Comparison of ENCODE assay signal across 15 cellular contexts in genomic region chr2:148936857-148937450, GRCh38.
DNase-seq lines count a peak whose midpoint lies in the region; ATAC-seq, FAIRE-seq and TF ChIP-seq lines count a peak whose summit lies in the region.
"Had no signal": no experiment of that assay in that cellular context is flagged by ENCODE, and none has a peak within 500 bp of the region (broad histone marks: within the 10 kb centered on the region; RNA-seq: fewer than 3 reads in every experiment).

No MANE protein-coding gene starts in this region.

- TF ChIP-seq EP300 in HepG2 (IDR thresholded peaks at IDR 0.05; ENCODE audit: low read depth in 2 of 2, low read length in 2 of 2), result no peak
- TF ChIP-seq EP300 in HepG2 (CRISPR knock-in tag; IDR thresholded peaks at IDR 0.05; ENCODE audit: borderline replicate concordance), result no peak

- no peak overlapping the region for H3K27ac Mint-ChIP-seq in activated CD4-positive, alpha-beta T cell treated with anti-CD3 and anti-CD28 coated beads, Interleukin-2, amount 10 ng/mL, durations not matched to agents 7 days and 5 days
- H3K27ac Mint-ChIP-seq in activated T-helper 2 cell treated with anti-CD3 and anti-CD28 coated beads, Interferon-gamma antibody, Interleukin-2, Interleukin-4, amounts not matched to agents 10 μg/mL and 5 μg/mL and 100 μg/mL, durations not matched to agents 14 hours and 24 hours and 36 hours, result no peak overlapping the region

- DNase-seq in HepG2 (ENCODE audit: low spot score) (no peak), right lobe of liver (no peak), epithelial cell of esophagus (ENCODE audit: low read depth) (peak; percentile 13), SK-N-DZ (ENCODE audit: low spot score) (no peak)
- no peak for DNase-seq in activated CD4-positive, alpha-beta T cell treated with anti-CD3 and anti-CD28 coated beads, Interleukin-2, amount 10 ng/mL, durations not matched to agents 7 days and 5 days
- DNase-seq in activated T-helper 2 cell treated with anti-CD3 and anti-CD28 coated beads, Interferon-gamma antibody, Interleukin-2, Interleukin-4, amounts not matched to agents 10 μg/mL and 5 μg/mL and 100 μg/mL, durations not matched to agents 14 hours and 24 hours and 36 hours (ENCODE audit: low spot score), result no peak
- DNase-seq: activated naive CD4-positive, alpha-beta T cell treated with anti-CD3 and anti-CD28 coated beads, Interleukin-2, amount 50 U/mL, for 16 hours; GM23248; kidney glomerular epithelial cell; NCI-H1930; psoas muscle had no signal

- H2AFZ ChIP-seq in HepG2 (ENCODE audit: low read length), result no peak overlapping the region
- H2AFZ ChIP-seq in OCI-LY1 (ENCODE audit: low read length), result no peak overlapping the region
- H2AFZ ChIP-seq: GM23248 had no signal

- TF ChIP-seq CTCF in HepG2 (CRISPR knock-in tag; IDR thresholded peaks at IDR 0.05) (no peak; the same call in 1 of the 2 replicates), right lobe of liver (IDR thresholded peaks at IDR 0.05) (no peak), OCI-LY1 (IDR thresholded peaks at IDR 0.05; ENCODE audit: low read length) (peak; percentile 30; the same call in 1 of the 2 replicates), epithelial cell of esophagus (IDR thresholded peaks at IDR 0.05; ENCODE audit: insufficient read depth, low read depth, low read length, missing control alignments) (no peak)

- no peaks in the 10 kb centered on the region for H3K27me3 Mint-ChIP-seq in activated CD4-positive, alpha-beta T cell treated with anti-CD3 and anti-CD28 coated beads, Interleukin-2, amount 10 ng/mL, durations not matched to agents 7 days and 5 days
- no peaks in the 10 kb centered on the region for H3K27me3 Mint-ChIP-seq in activated T-helper 2 cell treated with anti-CD3 and anti-CD28 coated beads, Interferon-gamma antibody, Interleukin-2, Interleukin-4, amounts not matched to agents 10 μg/mL and 5 μg/mL and 100 μg/mL, durations not matched to agents 14 hours and 24 hours and 36 hours (ENCODE audit: low read depth)

- H3K9me3 ChIP-seq in HepG2 (ENCODE audit: low read length), result no peaks in the 10 kb centered on the region
- no peaks in the 10 kb centered on the region for H3K9me3 ChIP-seq in right lobe of liver
- H3K9me3 ChIP-seq in OCI-LY1 (ENCODE audit: low read length), result no peaks in the 10 kb centered on the region
- H3K9me3 ChIP-seq: psoas muscle, thoracic aorta had no signal

- H3K79me2 ChIP-seq in HepG2 (ENCODE audit: insufficient read depth, low read length) (no peaks in the 10 kb centered on the region), OCI-LY1 (ENCODE audit: insufficient read depth, low read length) (no peaks in the 10 kb centered on the region)

- H3K4me1 ChIP-seq in HepG2 (ENCODE audit: insufficient read depth, low read length), result no peaks in the 10 kb centered on the region
- no peaks in the 10 kb centered on the region for H3K4me1 ChIP-seq in right lobe of liver
- H3K4me1 ChIP-seq in OCI-LY1 (ENCODE audit: insufficient read depth, low read length, severe bottlenecking), result no peaks in the 10 kb centered on the region
- H3K4me1 ChIP-seq: psoas muscle had no signal

- H3K36me3 ChIP-seq in HepG2 (replicated peaks in 1 of 2; ENCODE audit: control insufficient read depth in 1 of 2, insufficient read depth in 2 of 2, low read length in 2 of 2) (no peaks in the 10 kb centered on the region), right lobe of liver (no peaks in the 10 kb centered on the region), OCI-LY1 (ENCODE audit: insufficient read depth, low read length) (no peaks in the 10 kb centered on the region)
- H3K36me3 ChIP-seq: thoracic aorta had no signal

- H3K9me2 ChIP-seq in OCI-LY1 (ENCODE audit: low read depth, low read length), result no peaks in the 10 kb centered on the region

- in situ Hi-C loops in HepG2 (cut with HindIII; ENCODE audit: extremely low pct_ligation_motif_present, low pct_unique_long_range_greater_than_20kb), result no loop called here

- no peak overlapping the region for H3K4me3 Mint-ChIP-seq in activated CD4-positive, alpha-beta T cell treated with anti-CD3 and anti-CD28 coated beads, Interleukin-2, amount 10 ng/mL, durations not matched to agents 7 days and 5 days
- H3K4me3 Mint-ChIP-seq in activated T-helper 2 cell treated with anti-CD3 and anti-CD28 coated beads, Interferon-gamma antibody, Interleukin-2, Interleukin-4, amounts not matched to agents 10 μg/mL and 5 μg/mL and 100 μg/mL, durations not matched to agents 14 hours and 24 hours and 36 hours (ENCODE audit: low read depth), result no peak overlapping the region

- intact Hi-C loops in HepG2 (cut with micrococcal nuclease; ENCODE audit: unreplicated experiment) (loop anchor here (2.0 kb wide), 1 partner anchor 34 kb away; no protein-coding TSS in a partner anchor), right lobe of liver (cut with DNase I) (no loop called here)
- intact Hi-C loops in activated T-helper 2 cell treated with anti-CD3 and anti-CD28 coated beads, Interferon-gamma antibody, Interleukin-2, Interleukin-4, amounts not matched to agents 10 μg/mL and 5 μg/mL and 100 μg/mL, durations not matched to agents 14 hours and 24 hours and 36 hours (cut with micrococcal nuclease), result no loop called here

- H3K9ac ChIP-seq in HepG2 (ENCODE audit: insufficient read depth, low read depth, low read length) (no peak overlapping the region), OCI-LY1 (ENCODE audit: low read length) (no peak overlapping the region)
- H3K9ac ChIP-seq: GM23248 had no signal

- BruUV-seq in HepG2 (replicated peaks; lab: Mats Ljungman, UMichigan), result no TSS peak

- TF ChIP-seq RAD21 in HepG2 (CRISPR knock-in tag; IDR thresholded peaks at IDR 0.05), result no peak

- CTCF ChIA-PET in HepG2 (lab: Yijun Ruan, JAX; ENCODE audit: low intra/inter-chr PET ratio, low total read pairs), result no interaction called here
- CTCF ChIA-PET in activated CD4-positive, alpha-beta T cell treated with anti-CD3 and anti-CD28 coated beads, Interleukin-2, amount 10 ng/mL, durations not matched to agents 7 days and 5 days (lab: Charles Lee), result interaction anchor here (1.3 kb wide), 1 partner anchor 9 kb away, joined by 3 read pairs; no protein-coding TSS in a partner anchor

- no peaks in the 10 kb centered on the region for H3K36me3 Mint-ChIP-seq in activated CD4-positive, alpha-beta T cell treated with anti-CD3 and anti-CD28 coated beads, Interleukin-2, amount 10 ng/mL, durations not matched to agents 7 days and 5 days (ENCODE audit: low read depth)
- H3K36me3 Mint-ChIP-seq in activated T-helper 2 cell treated with anti-CD3 and anti-CD28 coated beads, Interferon-gamma antibody, Interleukin-2, Interleukin-4, amounts not matched to agents 10 μg/mL and 5 μg/mL and 100 μg/mL, durations not matched to agents 14 hours and 24 hours and 36 hours (ENCODE audit: low read depth), result peaks cover 2% of the 10 kb centered on the region

- H3K9me3 Mint-ChIP-seq in activated CD4-positive, alpha-beta T cell treated with anti-CD3 and anti-CD28 coated beads, Interleukin-2, amount 10 ng/mL, durations not matched to agents 7 days and 5 days, result no peaks in the 10 kb centered on the region
- no peaks in the 10 kb centered on the region for H3K9me3 Mint-ChIP-seq in activated T-helper 2 cell treated with anti-CD3 and anti-CD28 coated beads, Interferon-gamma antibody, Interleukin-2, Interleukin-4, amounts not matched to agents 10 μg/mL and 5 μg/mL and 100 μg/mL, durations not matched to agents 14 hours and 24 hours and 36 hours

- H3K4me2 ChIP-seq in HepG2 (ENCODE audit: low read depth, low read length), result no peak overlapping the region
- H3K4me2 ChIP-seq in OCI-LY1 (ENCODE audit: low read length), result no peak overlapping the region

- no peak for FAIRE-seq in HepG2 (lab: Jason Lieb, UNC)
- FAIRE-seq: GM19239 had no signal

- no peak overlapping the region for H3K27ac ChIP-seq in HepG2 (ENCODE audit: extremely low read length, insufficient read depth, low read length)
- no peak overlapping the region for H3K27ac ChIP-seq in right lobe of liver
- no peak overlapping the region for H3K27ac ChIP-seq in OCI-LY1 (ENCODE audit: low read depth, low read length, poor library complexity, severe bottlenecking)
- H3K27ac ChIP-seq: GM23248, psoas muscle, thoracic aorta had no signal

- H3F3A ChIP-seq in OCI-LY1 (ENCODE audit: insufficient read depth, low read length), result no peaks in the 10 kb centered on the region

- 5% methylated on average over 8 of the region's 8 CpGs for WGBS in HepG2 (ENCODE audit: low lambda C conversion rate)
- 63% methylated on average over 8 of the region's 8 CpGs for WGBS in right lobe of liver (ENCODE audit: insufficient coverage, low coverage, low lambda C conversion rate, missing lambda C conversion rate)

- H3K4me3 ChIP-seq in HepG2 (replicated peaks in 1 of 3; ENCODE audit: insufficient read depth in 1 of 3, low read depth in 2 of 3, low read length in 3 of 3) (no peak overlapping the region), right lobe of liver (no peak overlapping the region), OCI-LY1 (ENCODE audit: low read depth, low read length, poor library complexity, severe bottlenecking) (no peak overlapping the region), epithelial cell of esophagus (ENCODE audit: low read length) (no peak overlapping the region)
- H3K4me3 ChIP-seq: GM23248, psoas muscle, thoracic aorta had no signal

- peak; percentile 67 for ATAC-seq in HepG2
- ATAC-seq in right lobe of liver, result no peak
- no peak for ATAC-seq in GM21528 (IDR thresholded peaks at IDR 0.05; ENCODE audit: low FRiP score, unreplicated experiment)
- ATAC-seq: psoas muscle had no signal

- POLR2A ChIA-PET in HepG2 (lab: Yijun Ruan, JAX), result no interaction called here
- POLR2A ChIA-PET in activated CD4-positive, alpha-beta T cell treated with anti-CD3 and anti-CD28 coated beads, Interleukin-2, amount 10 ng/mL, durations not matched to agents 7 days and 5 days (lab: Charles Lee), result no interaction called here

- no peak for TF ChIP-seq POLR2A in HepG2 (IDR thresholded peaks at IDR 0.05; ENCODE audit: insufficient read depth in 1 of 2, low read depth in 2 of 2, low read length in 2 of 2)
- no peak for TF ChIP-seq POLR2A in right lobe of liver (IDR thresholded peaks at IDR 0.05)

- H3K27me3 ChIP-seq in HepG2 (ENCODE audit: control insufficient read depth in 1 of 2, insufficient read depth in 2 of 2, low read length in 2 of 2), result no peaks in the 10 kb centered on the region
- no peaks in the 10 kb centered on the region for H3K27me3 ChIP-seq in right lobe of liver
- H3K27me3 ChIP-seq in OCI-LY1 (ENCODE audit: insufficient read depth, low read length), result no peaks in the 10 kb centered on the region

- H4K20me1 ChIP-seq in HepG2 (ENCODE audit: insufficient read depth, low read length), result no peaks in the 10 kb centered on the region
- no peaks in the 10 kb centered on the region for H4K20me1 ChIP-seq in OCI-LY1 (ENCODE audit: insufficient read depth, low read length)

- H3K4me1 Mint-ChIP-seq in activated CD4-positive, alpha-beta T cell treated with anti-CD3 and anti-CD28 coated beads, Interleukin-2, amount 10 ng/mL, durations not matched to agents 7 days and 5 days, result no peaks in the 10 kb centered on the region
- H3K4me1 Mint-ChIP-seq in activated T-helper 2 cell treated with anti-CD3 and anti-CD28 coated beads, Interferon-gamma antibody, Interleukin-2, Interleukin-4, amounts not matched to agents 10 μg/mL and 5 μg/mL and 100 μg/mL, durations not matched to agents 14 hours and 24 hours and 36 hours (ENCODE audit: low read depth), result no peaks in the 10 kb centered on the region

TF ChIP-seq in HepG2, 621 proteins besides CTCF, POLR2A, EP300 and RAD21:
- TF ChIP-seq STAG1 (CRISPR knock-in tag; IDR thresholded peaks at IDR 0.05) (peak; percentile 35), NFYC (CRISPR knock-in tag; IDR thresholded peaks at IDR 0.05) (no peak)
